22 cellular contexts compared by ENCODE assay signal in the genomic region with DNA sequence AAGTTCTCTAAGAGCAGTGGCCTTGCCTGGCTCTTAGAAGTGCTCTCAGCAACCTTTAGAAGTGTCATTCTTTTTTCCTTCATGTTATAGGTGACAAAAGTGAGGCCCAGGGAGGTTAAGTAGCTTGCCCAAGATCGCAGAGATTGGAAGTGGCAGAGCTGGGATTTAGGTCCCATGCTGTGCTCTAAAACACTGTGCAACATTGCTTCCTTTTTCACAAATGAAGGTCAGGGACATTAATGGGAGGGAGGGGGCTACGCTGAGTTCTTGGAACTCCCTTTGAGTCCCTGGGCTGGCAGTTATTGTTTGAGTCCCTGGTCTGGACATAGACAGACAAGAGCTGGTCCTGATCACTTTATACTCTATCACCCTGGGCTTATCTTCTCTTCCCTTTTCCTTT. TPM values are rescaled to one million over a fixed set of nuclear protein-coding genes. Genes with fewer than 3 reads are reported as not detected.
A peak's percentile ranks its signal among the peaks of the same experiment; 100 is the strongest.
DNase-seq lines count a peak whose midpoint lies in the region; ATAC-seq and TF ChIP-seq lines count a peak whose summit lies in the region.
"Had no signal": no experiment of that assay in that cellular context is flagged by ENCODE, and none has a peak within 500 bp of the region (broad histone marks: within the 10 kb centered on the region; RNA-seq: fewer than 3 reads in every experiment).

No MANE protein-coding gene starts in this region.

- H3K4me1 ChIP-seq in Loucy (ENCODE audit: insufficient read depth, low read length, poor library complexity, severe bottlenecking) (peaks cover 39% of the 10 kb centered on the region), left lung (peaks cover 12 to 25% of the 10 kb centered on the region in 2 donors), parathyroid adenoma (peaks cover 34% of the 10 kb centered on the region), upper lobe of right lung (peaks cover 23% of the 10 kb centered on the region)
- H3K4me1 ChIP-seq: colonic mucosa had no signal

- H3K9ac ChIP-seq in Loucy (ENCODE audit: low read depth, low read length, poor library complexity, severe bottlenecking), result peak overlapping the region; percentile 46
- no peak overlapping the region for H3K9ac ChIP-seq in parathyroid adenoma

- H3K27ac ChIP-seq in left lung (no peak overlapping the region), parathyroid adenoma (peak overlapping the region; percentile 6), upper lobe of right lung (no peak overlapping the region)
- H3K27ac ChIP-seq: colonic mucosa, PC-9, suprapubic skin, upper lobe of left lung had no signal

- H3K27me3 Mint-ChIP-seq in activated naive CD8-positive, alpha-beta T cell treated with anti-CD3 and anti-CD28 coated beads, Interleukin-2, amount 50 U/mL, for 24 hours, result no peaks in the 10 kb centered on the region
- H3K27me3 Mint-ChIP-seq in activated naive CD8-positive, alpha-beta T cell treated with anti-CD3 and anti-CD28 coated beads for 36 hours, result no peaks in the 10 kb centered on the region
- H3K27me3 Mint-ChIP-seq: activated naive CD4-positive, alpha-beta T cell treated with anti-CD3 and anti-CD28 coated beads, Interleukin-2, amount 50 U/mL, for 24 hours; CD4-positive, alpha-beta T cell had no signal

- intact Hi-C loops in left lung (cut with DNase I) (no loop called here), upper lobe of right lung (cut with DNase I) (no loop called here)

- H3K36me3 ChIP-seq in Loucy (ENCODE audit: insufficient read depth, low read length) (no peaks in the 10 kb centered on the region), left lung (no peaks in the 10 kb centered on the region), parathyroid adenoma (ENCODE audit: control insufficient read depth, insufficient read depth, low read length) (no peaks in the 10 kb centered on the region), upper lobe of right lung (no peaks in the 10 kb centered on the region)
- H3K36me3 ChIP-seq: colonic mucosa, suprapubic skin, upper lobe of left lung had no signal

- no peaks in the 10 kb centered on the region for H4K20me1 ChIP-seq in Loucy (ENCODE audit: insufficient read depth, low read length, poor library complexity, severe bottlenecking)

- H3K79me2 ChIP-seq in Loucy (ENCODE audit: insufficient read depth, low read length), result peaks cover 19% of the 10 kb centered on the region
- no peaks in the 10 kb centered on the region for H3K79me2 ChIP-seq in parathyroid adenoma

- H3K4me2 ChIP-seq in Loucy (ENCODE audit: low read depth, low read length, poor library complexity, severe bottlenecking) (no peak overlapping the region), parathyroid adenoma (ENCODE audit: low read length) (no peak overlapping the region)
- H3K4me2 ChIP-seq: PC-9 had no signal

- peaks cover 41% of the 10 kb centered on the region for H3K4me1 Mint-ChIP-seq in activated naive CD8-positive, alpha-beta T cell treated with anti-CD3 and anti-CD28 coated beads, Interleukin-2, amount 50 U/mL, for 24 hours
- H3K4me1 Mint-ChIP-seq in activated naive CD8-positive, alpha-beta T cell treated with anti-CD3 and anti-CD28 coated beads for 36 hours, result peaks cover 42% of the 10 kb centered on the region

- no peak overlapping the region for H3K4me3 Mint-ChIP-seq in activated naive CD8-positive, alpha-beta T cell treated with anti-CD3 and anti-CD28 coated beads, Interleukin-2, amount 50 U/mL, for 24 hours
- H3K4me3 Mint-ChIP-seq in activated naive CD8-positive, alpha-beta T cell treated with anti-CD3 and anti-CD28 coated beads for 36 hours, result no peak overlapping the region
- H3K4me3 Mint-ChIP-seq: CD4-positive, alpha-beta T cell; HFFc6; mesothelial cell of epicardium had no signal

- H2AFZ ChIP-seq in Loucy (ENCODE audit: low read length) (no peak overlapping the region), parathyroid adenoma (peak overlapping the region; percentile 0)
- H2AFZ ChIP-seq: PC-9 had no signal

- in situ Hi-C loops in GM13977 (cut with MboI; ENCODE audit: low pct_unique_long_range_greater_than_20kb, low sequenced_read_pairs, unreplicated experiment), result no loop called here

- H3K9me3 Mint-ChIP-seq in activated naive CD8-positive, alpha-beta T cell treated with anti-CD3 and anti-CD28 coated beads, Interleukin-2, amount 50 U/mL, for 24 hours, result no peaks in the 10 kb centered on the region
- H3K9me3 Mint-ChIP-seq in activated naive CD8-positive, alpha-beta T cell treated with anti-CD3 and anti-CD28 coated beads for 36 hours, result no peaks in the 10 kb centered on the region
- H3K9me3 Mint-ChIP-seq: activated naive CD4-positive, alpha-beta T cell treated with anti-CD3 and anti-CD28 coated beads, Interleukin-2, amount 50 U/mL, for 24 hours; CD4-positive, alpha-beta T cell; HFFc6; mesothelial cell of epicardium had no signal

- DNase-seq in activated naive CD8-positive, alpha-beta T cell treated with anti-CD3 and anti-CD28 coated beads, Interleukin-2, amount 50 U/mL, for 24 hours, result no peak
- no peak for DNase-seq in activated naive CD8-positive, alpha-beta T cell treated with anti-CD3 and anti-CD28 coated beads for 36 hours
- DNase-seq in left lung (no peak), GM13977 (ENCODE audit: low spot score) (no peak), upper lobe of right lung (no peak)
- DNase-seq in activated CD4-positive, alpha-beta T cell treated with anti-CD3 and anti-CD28 coated beads for 1 hour, result no peak
- DNase-seq: activated CD4-positive, alpha-beta T cell treated with anti-CD3 and anti-CD28 coated beads for 48 hours; CD4-positive, alpha-beta T cell; colonic mucosa; effector memory CD4-positive, alpha-beta T cell; HFFc6; IMR-90; NCI-H1694; PC-9; small intestine; stimulated activated naive CD4-positive, alpha-beta T cell treated with Interleukin-2 at 50 U/mL for 16 hours; upper lobe of left lung had no signal

- H3K36me3 Mint-ChIP-seq in activated naive CD8-positive, alpha-beta T cell treated with anti-CD3 and anti-CD28 coated beads, Interleukin-2, amount 50 U/mL, for 24 hours (ENCODE audit: low read depth), result peaks cover 21% of the 10 kb centered on the region
- H3K36me3 Mint-ChIP-seq in activated naive CD8-positive, alpha-beta T cell treated with anti-CD3 and anti-CD28 coated beads for 36 hours, result peaks cover 4% of the 10 kb centered on the region
- H3K36me3 Mint-ChIP-seq: mesothelial cell of epicardium had no signal

- H3K9me2 ChIP-seq in Loucy (replicated peaks; ENCODE audit: low read depth, low read length), result no peaks in the 10 kb centered on the region

- no peak for TF ChIP-seq CTCF in Loucy (conservative IDR thresholded peaks at IDR 0.05; ENCODE audit: low read length)
- no peak for TF ChIP-seq CTCF in left lung (IDR thresholded peaks at IDR 0.05)
- no peak for TF ChIP-seq CTCF in parathyroid adenoma (IDR thresholded peaks at IDR 0.05)
- TF ChIP-seq CTCF in GM13977 (IDR thresholded peaks at IDR 0.05; ENCODE audit: extremely low read depth, insufficient read depth, missing control alignments), result no peak
- no peak for TF ChIP-seq CTCF in upper lobe of right lung (IDR thresholded peaks at IDR 0.05)

- ATAC-seq in activated naive CD8-positive, alpha-beta T cell treated with anti-CD3 and anti-CD28 coated beads, Interleukin-2, amount 50 U/mL, for 24 hours, result no peak
- ATAC-seq in left lung (peak; percentile 76), upper lobe of right lung (no peak)

- no peaks in the 10 kb centered on the region for H3K9me3 ChIP-seq in Loucy (ENCODE audit: insufficient read depth, low read depth, low read length)
- H3K9me3 ChIP-seq in left lung, result no peaks in the 10 kb centered on the region
- no peaks in the 10 kb centered on the region for H3K9me3 ChIP-seq in parathyroid adenoma (ENCODE audit: control insufficient read depth, low read length)
- no peaks in the 10 kb centered on the region for H3K9me3 ChIP-seq in upper lobe of right lung
- H3K9me3 ChIP-seq: colonic mucosa, suprapubic skin, upper lobe of left lung had no signal

- H3F3A ChIP-seq in Loucy (ENCODE audit: low read depth), result no peaks in the 10 kb centered on the region

- H3K27ac Mint-ChIP-seq in activated naive CD8-positive, alpha-beta T cell treated with anti-CD3 and anti-CD28 coated beads, Interleukin-2, amount 50 U/mL, for 24 hours, result peak overlapping the region; percentile 28
- H3K27ac Mint-ChIP-seq in activated naive CD8-positive, alpha-beta T cell treated with anti-CD3 and anti-CD28 coated beads for 36 hours, result no peak overlapping the region
- H3K27ac Mint-ChIP-seq: activated naive CD4-positive, alpha-beta T cell treated with anti-CD3 and anti-CD28 coated beads, Interleukin-2, amount 50 U/mL, for 24 hours; CD4-positive, alpha-beta T cell; HFFc6; mesothelial cell of epicardium had no signal

- H3K27me3 ChIP-seq in Loucy (ENCODE audit: insufficient read depth, low read length, poor library complexity, severe bottlenecking) (no peaks in the 10 kb centered on the region), left lung (no peaks in the 10 kb centered on the region), parathyroid adenoma (ENCODE audit: control insufficient read depth, insufficient read depth, low read length) (no peaks in the 10 kb centered on the region), upper lobe of right lung (no peaks in the 10 kb centered on the region)
- H3K27me3 ChIP-seq: colonic mucosa, suprapubic skin, upper lobe of left lung had no signal

- H3K4me3 ChIP-seq in Loucy (ENCODE audit: low read length, poor library complexity, severe bottlenecking), result no peak overlapping the region
- no peak overlapping the region for H3K4me3 ChIP-seq in left lung
- no peak overlapping the region for H3K4me3 ChIP-seq in parathyroid adenoma (ENCODE audit: low read depth, low read length)
- H3K4me3 ChIP-seq in upper lobe of right lung, result no peak overlapping the region
- H3K4me3 ChIP-seq: colonic mucosa, PC-9, suprapubic skin, upper lobe of left lung had no signal

RNA-seq across cellular contexts. Expression of a gene that starts 45.3 kb away (rescaled TPM):
- total RNA-seq in activated naive CD8-positive, alpha-beta T cell treated with anti-CD3 and anti-CD28 coated beads for 36 hours, result 10 to 100 TPM; 42.0 to 54.0 TPM
- total RNA-seq in left lung (100 to 1,000 TPM; 237 to 427 TPM), upper lobe of right lung (227 TPM)
